Comparison of ENCODE assay signal across 8 cellular contexts in genomic region chr2:86623549-86624547, GRCh38.
DNase-seq lines count a peak whose midpoint lies in the region; ATAC-seq and TF ChIP-seq lines count a peak whose summit lies in the region.

Gene RNF103 (minus strand): TSS chr2:86623865. CDS start chr2:86622886, 979 bp downstream.

- peak; percentile 86 for TF ChIP-seq POLR2A in GM19099 (IDR thresholded peaks at IDR 0.05; ENCODE audit: extremely low read depth, insufficient read length, low read depth)

- ATAC-seq in HG03432 (IDR thresholded peaks at IDR 0.05; ENCODE audit: unreplicated experiment) = peak; percentile 87

- DNase-seq in Ammon's horn (ENCODE audit: low spot score) = peak; percentile 97
- DNase-seq in NCI-H524 treated with DMSO at 0.1 percent for 48 hours (lab: John Stamatoyannopoulos, UW) = peak; percentile 29
- peak; percentile 95 for DNase-seq in activated CD4-positive, alpha-beta T cell treated with anti-CD3 and anti-CD28 coated beads for 48 hours
- DNase-seq in stimulated activated CD4-positive, alpha-beta T cell treated with anti-CD3 and anti-CD28 coated beads, Interleukin-1b, Interleukin-23, amount 100 ng/mL, for 24 hours (ENCODE audit: low read depth in 4 of 4, low spot score in 1 of 4) = peak; percentile 88 to 92 (median 90)

- H3K27ac ChIP-seq in cingulate gyrus (ENCODE audit: low read depth, low read length) (peak within 1 kb of the TSS; percentile 87), layer of hippocampus (ENCODE audit: low read depth, low read length) (peak within 1 kb of the TSS; percentile 92)

- H3K27me3 ChIP-seq in layer of hippocampus (ENCODE audit: control insufficient read depth, insufficient read depth, low read length) = no peaks in the 10 kb centered on the region

Comparison
In these comparisons a context has a peak if more than half of its experiments do, and no peak if none do; other contexts are left out.
1. Peak in every context shown above with its lines: DNase-seq, ATAC-seq and H3K27ac ChIP-seq.
2. DNase-seq: peak in every context shown above with its lines; median percentile 97 in Ammon's horn; 95 in activated CD4-positive, alpha-beta T cell treated with anti-CD3 and anti-CD28 coated beads for 48 hours; 90 in stimulated activated CD4-positive, alpha-beta T cell treated with anti-CD3 and anti-CD28 coated beads, Interleukin-1b, Interleukin-23, amount 100 ng/mL, for 24 hours; 29 in NCI-H524 treated with DMSO at 0.1 percent for 48 hours.